ENCODE assay signal across 20 cellular contexts in genomic region chr15:41464889-41465580, GRCh38. TPM values are rescaled to one million over a fixed set of nuclear protein-coding genes. Genes with fewer than 3 reads are reported as not detected.
DNase-seq lines count a peak whose midpoint lies in the region; ATAC-seq and TF ChIP-seq lines count a peak whose summit lies in the region.
"Had no signal": no experiment of that assay in that cellular context is flagged by ENCODE, and none has a peak within 500 bp of the region (broad histone marks: within the 10 kb centered on the region; RNA-seq: fewer than 3 reads in every experiment).

No MANE protein-coding gene starts in this region.

- dilution Hi-C loops in IMR-90 (cut with HindIII; ENCODE audit: low sequenced_read_pairs, unreplicated experiment) = no loop called here

- H3K79me1 ChIP-seq in IMR-90 (ENCODE audit: low read depth in 1 of 2, low read length in 2 of 2) = peaks cover 5 to 22% of the 10 kb centered on the region in 2 experiments; a peak in 3 of 4 replicates

- POLR2A ChIA-PET in IMR-90 (lab: Charles Lee; ENCODE audit: unreplicated experiment) = interaction anchor here (0.6 kb wide), 1 partner anchor 620 kb away, joined by 4 read pairs; no protein-coding TSS in a partner anchor

- 92% methylated on average over 6 of the region's 9 CpGs; no CpG with 5 or more reads in 1 of the 2 experiments for WGBS in IMR-90 (ENCODE audit: extremely low coverage in 2 of 2, insufficient read length in 1 of 2), 2 experiments

- no peak overlapping the region for H2AK5ac ChIP-seq in IMR-90 (ENCODE audit: low read depth, low read length)

- H3K4me1 Mint-ChIP-seq in activated T-cell treated with anti-CD3 and anti-CD28 coated beads, Interleukin-2, amount 50 U/mL, for 4 hours (ENCODE audit: low read depth) = peaks cover 7% of the 10 kb centered on the region
- no peaks in the 10 kb centered on the region for H3K4me1 Mint-ChIP-seq in mesothelial cell of epicardium

- H2BK15ac ChIP-seq in IMR-90 (ENCODE audit: low read depth, low read length) = no peak overlapping the region

- no peaks in the 10 kb centered on the region for H3K27me3 ChIP-seq in IMR-90 (ENCODE audit: control insufficient read depth, insufficient read depth, low read length)

- no peak overlapping the region for H3K27ac Mint-ChIP-seq in mesothelial cell of epicardium

- H3K9me1 ChIP-seq in IMR-90 (ENCODE audit: insufficient read depth, low read length) = no peaks in the 10 kb centered on the region; the same call in 1 of the 2 replicates

- peaks cover 4% of the 10 kb centered on the region for H3K4me1 ChIP-seq in IMR-90 (ENCODE audit: control insufficient read depth, insufficient read depth, low read length)
- H3K4me1 ChIP-seq: HAP-1 had no signal

- no peak overlapping the region for H4K91ac ChIP-seq in IMR-90 (ENCODE audit: insufficient read depth, low read depth, low read length)

- no peak overlapping the region for H3K4ac ChIP-seq in IMR-90 (ENCODE audit: low read depth, low read length)

- no peak overlapping the region for H3K14ac ChIP-seq in IMR-90 (replicated peaks; ENCODE audit: low read depth, low read length)

- no peak overlapping the region for H3K56ac ChIP-seq in IMR-90 (ENCODE audit: extremely low read depth, insufficient read depth, low read length)

- intact Hi-C loops in IMR-90 (cut with micrococcal nuclease) = loop anchor here (1.0 to 10.0 kb wide), 6 partner anchors 77 to 439 kb away; partner anchors contain the start of genes RPAP1 and TYRO3

- TF ChIP-seq POLR2A in IMR-90 (IDR thresholded peaks at IDR 0.05; ENCODE audit: low read depth, low read length) = no peak

- peak overlapping the region; percentile 34 for H2BK5ac ChIP-seq in IMR-90 (ENCODE audit: low read depth, low read length, poor library complexity, severe bottlenecking)

- H3K27ac ChIP-seq in 22Rv1 (peak overlapping the region; percentile 28; the same call in 1 of the 2 replicates), IMR-90 (ENCODE audit: insufficient read depth, low read length) (no peak overlapping the region)
- H3K27ac ChIP-seq: RWPE1 had no signal

- H3K23ac ChIP-seq in IMR-90 (ENCODE audit: low read depth, low read length) = no peak overlapping the region

- no peak overlapping the region for H3K9ac ChIP-seq in IMR-90 (ENCODE audit: low read depth, low read length)

- H3K27me3 Mint-ChIP-seq in activated T-cell treated with anti-CD3 and anti-CD28 coated beads, Interleukin-2, amount 50 U/mL, for 4 hours (ENCODE audit: low read depth) = no peaks in the 10 kb centered on the region
- no peaks in the 10 kb centered on the region for H3K27me3 Mint-ChIP-seq in mesothelial cell of epicardium (ENCODE audit: low read depth)
- H3K27me3 Mint-ChIP-seq: CD4-positive, alpha-beta memory T cell had no signal

- ATAC-seq in IMR-90 (ENCODE audit: low read depth) = no peak
- ATAC-seq in activated T-cell treated with anti-CD3 and anti-CD28 coated beads, Interleukin-2, amount 50 U/mL, for 4 hours = no peak

- H2AFZ ChIP-seq in IMR-90 (replicated peaks; ENCODE audit: low read length, poor library complexity) = no peak overlapping the region

- no peak overlapping the region for H2BK120ac ChIP-seq in IMR-90 (ENCODE audit: low read depth, low read length)

- 0 out of 2 replicates have a peak, but pooled peaks cover 10% of the 10 kb centered on the region for H4K20me1 ChIP-seq in IMR-90 (ENCODE audit: insufficient read depth, low read length)

- CTCF ChIA-PET in IMR-90 (lab: Yijun Ruan, JAX) = interaction anchor here (0.7 to 1.9 kb wide), 10 partner anchors 9 to 309 kb away, joined by 3 to 11 read pairs (median 4); partner anchors contain the start of gene MAPKBP1

- no peak overlapping the region for H2BK20ac ChIP-seq in IMR-90 (ENCODE audit: low read depth, low read length)

- peaks cover 25% of the 10 kb centered on the region for H3K36me3 Mint-ChIP-seq in activated T-cell treated with anti-CD3 and anti-CD28 coated beads, Interleukin-2, amount 50 U/mL, for 4 hours (ENCODE audit: insufficient read depth)
- H3K36me3 Mint-ChIP-seq in mesothelial cell of epicardium = peaks cover 44% of the 10 kb centered on the region

- H2AK9ac ChIP-seq in IMR-90 (replicated peaks; ENCODE audit: low read depth, low read length, poor library complexity) = no peak overlapping the region

- H3K4me2 ChIP-seq in IMR-90 (ENCODE audit: low read depth, low read length) = no peak overlapping the region

- no peak for TF ChIP-seq CTCF in 22Rv1 (IDR thresholded peaks at IDR 0.05)
- TF ChIP-seq CTCF in IMR-90 (conservative IDR thresholded peaks at IDR 0.05; ENCODE audit: low read depth, low read length) = no peak
- TF ChIP-seq CTCF in mesothelial cell of epicardium (IDR thresholded peaks at IDR 0.05; ENCODE audit: unreplicated experiment) = no peak

- BruUV-seq in IMR-90 (replicated peaks; lab: Mats Ljungman, UMichigan) = no TSS peak

- no peak overlapping the region for H3K4me3 Mint-ChIP-seq in activated T-cell treated with anti-CD3 and anti-CD28 coated beads, Interleukin-2, amount 50 U/mL, for 4 hours
- no peak overlapping the region for H3K4me3 Mint-ChIP-seq in mesothelial cell of epicardium
- H3K4me3 Mint-ChIP-seq: CD4-positive, alpha-beta memory T cell had no signal

- peaks cover 31% of the 10 kb centered on the region for H3K36me3 ChIP-seq in IMR-90 (ENCODE audit: control insufficient read depth, insufficient read depth, low read length)

- H4K8ac ChIP-seq in IMR-90 (ENCODE audit: low read depth in 2 of 2, low read length in 2 of 2) = no peak overlapping the region

- H4K5ac ChIP-seq in IMR-90 (ENCODE audit: low read depth, low read length) = no peak overlapping the region

- no peak for DNase-seq in IMR-90
- peak; percentile 56 for DNase-seq in amniotic epithelial cell (ENCODE audit: low read depth)
- peak; percentile 45 for DNase-seq in iris pigment epithelial cell (ENCODE audit: low read depth)
- no peak for DNase-seq in stimulated activated naive CD4-positive, alpha-beta T cell treated with Interleukin-2 at 50 U/mL for 16 hours (lab: John Stamatoyannopoulos, UW)
- no peak for DNase-seq in activated T-cell treated with anti-CD3 and anti-CD28 coated beads, Interleukin-2, amount 50 U/mL, for 4 hours
- DNase-seq in mesothelial cell of epicardium (ENCODE audit: low spot score in 2 of 2, unreplicated experiment in 2 of 2) = no peak
- DNase-seq in NCI-H446 (lab: John Stamatoyannopoulos, UW) = no peak
- DNase-seq: C1 segment of cervical spinal cord; DMS79; GOT3; NCI-H187 treated with DMSO at 0.1 percent for 48 hours; NCI-H2107; NK-92 treated with Interleukin-12 subunit alpha and Interleukin-12 subunit beta, amount 100 ng/mL, for 24 hours had no signal

- H3K4me3 ChIP-seq in IMR-90 (ENCODE audit: insufficient read depth, low read depth, low read length) = no peak overlapping the region
- H3K4me3 ChIP-seq: GM12878, HAP-1 had no signal

- H3K9me3 ChIP-seq in IMR-90 (ENCODE audit: control insufficient read depth, insufficient read depth, low read length) = no peaks in the 10 kb centered on the region
- H3K9me3 ChIP-seq: HAP-1 had no signal

- TF ChIP-seq RAD21 in IMR-90 (IDR thresholded peaks at IDR 0.05; ENCODE audit: low read length) = no peak

- in situ Hi-C loops in IMR-90 (cut with MboI; ENCODE audit: low sequenced_read_pairs) = no loop called here

- no peak overlapping the region for H3K18ac ChIP-seq in IMR-90 (ENCODE audit: low read depth, low read length)

- no peaks in the 10 kb centered on the region for H3K9me3 Mint-ChIP-seq in activated T-cell treated with anti-CD3 and anti-CD28 coated beads, Interleukin-2, amount 50 U/mL, for 4 hours
- H3K9me3 Mint-ChIP-seq in mesothelial cell of epicardium = peaks cover 7% of the 10 kb centered on the region
- H3K9me3 Mint-ChIP-seq: CD4-positive, alpha-beta memory T cell had no signal

TF ChIP-seq in IMR-90, 13 proteins besides CTCF, POLR2A, EP300 and RAD21 (continues in another document):
- TF ChIP-seq SMC3 (IDR thresholded peaks at IDR 0.05; ENCODE audit: low read depth, low read length) = no peak
- no peak for TF ChIP-seq BHLHE40 (IDR thresholded peaks at IDR 0.05; ENCODE audit: low read depth, low read length)
- no peak for TF ChIP-seq CEBPB (IDR thresholded peaks at IDR 0.05; ENCODE audit: low read depth, low read length)
- TF ChIP-seq FOS (IDR thresholded peaks at IDR 0.05; ENCODE audit: low read depth, low read length) = no peak
- no peak for TF ChIP-seq NFE2L2 (IDR thresholded peaks at IDR 0.05; ENCODE audit: low read depth, low read length)
- no peak for TF ChIP-seq CHD1 (IDR thresholded peaks at IDR 0.05; ENCODE audit: low read depth, low read length)
- TF ChIP-seq ELK1 (IDR thresholded peaks at IDR 0.05; ENCODE audit: borderline replicate concordance, low read depth, low read length) = no peak
- TF ChIP-seq RFX5 (IDR thresholded peaks at IDR 0.05; ENCODE audit: low read depth, low read length) = no peak

RNA-seq across cellular contexts. Expression of gene ITPKA, which starts 28.6 kb away (rescaled TPM):
- total RNA-seq in IMR-90 (2012; rRNA removed) (1.1 and 1.4 TPM in 2 replicates), mesothelial cell of epicardium (0.55 to 0.80 TPM (median 0.79 TPM) in 3 replicates)
- polyA plus RNA-seq in IMR-90 (2012; rRNA removed) = 1.8 and 2.2 TPM in 2 replicates
- 3.0 and 3.1 TPM in 2 replicates for polyA plus RNA-seq in IMR-90 (2012; cell fraction: cytosol; rRNA removed)
- 3.0 and 7.3 TPM in 2 replicates for polyA plus RNA-seq in IMR-90 (2012; cell fraction: nucleus; rRNA removed; ENCODE audit: low replicate concordance)
- under 1 TPM; 0.20 to 0.47 (median 0.27) TPM for total RNA-seq in activated T-cell treated with anti-CD3 and anti-CD28 coated beads, Interleukin-2, amount 50 U/mL, for 4 hours

RNA-seq across cellular contexts. Expression of gene RTF1, which starts 48.1 kb away (rescaled TPM):
- total RNA-seq in IMR-90 (2012; rRNA removed) = 15.1 and 17.8 TPM in 2 replicates
- 21.7 and 24.3 TPM in 2 replicates for polyA plus RNA-seq in IMR-90 (2012; rRNA removed)
- polyA plus RNA-seq in IMR-90 (2012; cell fraction: cytosol; rRNA removed) = 10.7 and 17.1 TPM in 2 replicates
- polyA plus RNA-seq in IMR-90 (2012; cell fraction: nucleus; rRNA removed; ENCODE audit: low replicate concordance) = 6.5 and 32.5 TPM in 2 replicates
- total RNA-seq in activated T-cell treated with anti-CD3 and anti-CD28 coated beads, Interleukin-2, amount 50 U/mL, for 4 hours = 10 to 100 TPM; 28.6 to 38.3 (median 32.6) TPM
- total RNA-seq in mesothelial cell of epicardium = 58.1 to 66.9 TPM (median 63.5 TPM) in 3 replicates

RNA-seq across cellular contexts. Expression of gene LTK, which starts 48.6 kb away (rescaled TPM):
- total RNA-seq in IMR-90 (2012; rRNA removed) (0.18 and 0.28 TPM in 2 replicates), mesothelial cell of epicardium (0.91 to 1.2 TPM (median 1.0 TPM) in 3 replicates)
- polyA plus RNA-seq in IMR-90 (2012; rRNA removed) = 0.62 and 0.77 TPM in 2 replicates
- 0.30 and 0.37 TPM in 2 replicates for polyA plus RNA-seq in IMR-90 (2012; cell fraction: cytosol; rRNA removed)
- 3.0 and 6.3 TPM in 2 replicates for polyA plus RNA-seq in IMR-90 (2012; cell fraction: nucleus; rRNA removed; ENCODE audit: low replicate concordance)
- under 1 TPM; 0.11 to 0.24 (median 0.23) TPM for total RNA-seq in activated T-cell treated with anti-CD3 and anti-CD28 coated beads, Interleukin-2, amount 50 U/mL, for 4 hours
- total RNA-seq: M059J, SK-MEL-5 had no signal

Comparison
In these comparisons a context has a peak if more than half of its experiments do, and no peak if none do; other contexts are left out.
1. DNase-seq: peak in amniotic epithelial cell (single experiment) and iris pigment epithelial cell (single experiment); none in IMR-90 (single experiment), stimulated activated naive CD4-positive, alpha-beta T cell treated with Interleukin-2 at 50 U/mL for 16 hours (single experiment), activated T-cell treated with anti-CD3 and anti-CD28 coated beads, Interleukin-2, amount 50 U/mL, for 4 hours (single experiment), mesothelial cell of epicardium (0 of 2) and NCI-H446 (0 of 2).